Comparison of ENCODE assay signal across 8 cellular contexts in the genomic region with DNA sequence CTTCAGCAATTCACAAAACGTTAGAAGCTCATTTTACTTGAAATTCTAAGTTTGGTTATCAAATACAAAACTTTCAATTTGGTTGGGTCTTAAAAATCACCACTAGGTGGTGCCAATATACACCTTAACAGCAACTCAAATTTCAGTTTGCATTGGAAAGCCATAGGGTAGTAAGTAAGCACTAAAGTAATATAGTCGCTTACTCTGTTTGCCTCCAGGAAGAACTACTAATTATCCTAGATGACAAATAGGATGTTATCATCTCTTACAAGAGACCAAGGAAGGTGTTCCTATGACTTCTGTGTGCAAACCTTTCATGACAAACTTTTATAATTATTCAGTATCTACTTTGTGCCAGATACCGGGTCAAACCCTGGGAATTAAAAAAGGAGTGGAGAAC.
DNase-seq lines count a peak whose midpoint lies in the region; ATAC-seq and TF ChIP-seq lines count a peak whose summit lies in the region.

No MANE protein-coding gene starts in this region.

- no peaks in the 10 kb centered on the region for H4K20me1 ChIP-seq in osteoblast (ENCODE audit: insufficient read depth, low read length)

- no peaks in the 10 kb centered on the region for H3K9me3 ChIP-seq in osteoblast (ENCODE audit: low read depth, low read length)

- H3K79me2 ChIP-seq in osteoblast (ENCODE audit: insufficient read depth, low read length) = no peaks in the 10 kb centered on the region

- peak; percentile 58 for ATAC-seq in Right ventricle myocardium superior (ENCODE audit: poor library complexity)
- no peak for ATAC-seq in HG03139 (IDR thresholded peaks at IDR 0.05; ENCODE audit: unreplicated experiment)

- H3K4me3 ChIP-seq in fibroblast of pulmonary artery (replicated peaks; ENCODE audit: low read depth, low read length) = no peak overlapping the region
- H3K4me3 ChIP-seq in osteoblast (ENCODE audit: insufficient read depth, low read length) = no peak overlapping the region

- H3K27ac ChIP-seq in osteoblast (ENCODE audit: low read depth, low read length) = no peak overlapping the region

- TF ChIP-seq CTCF in fibroblast of pulmonary artery (IDR thresholded peaks at IDR 0.05; ENCODE audit: low read length, missing control alignments) = peak; percentile 62
- TF ChIP-seq CTCF in osteoblast (IDR thresholded peaks at IDR 0.05; ENCODE audit: extremely low read depth, low read depth, low read length) = peak; percentile 75

- DNase-seq in Right ventricle myocardium superior (no peak), cardiac septum (ENCODE audit: low spot score) (no peak), NCI-H1436 treated with DMSO at 0.1 percent for 48 hours (lab: John Stamatoyannopoulos, UW) (peak; percentile 29), SW480 (ENCODE audit: low spot score) (peak; percentile 81), fibroblast of pulmonary artery (ENCODE audit: low read depth) (peak; percentile 75), osteoblast (ENCODE audit: insufficient read length, low spot score, missing footprints) (no peak)
- DNase-seq in stimulated activated CD4-positive, alpha-beta T cell treated with anti-CD3 and anti-CD28 coated beads, Interleukin-2, amount 100 ng/mL, for 48 hours = no peak

- no peaks in the 10 kb centered on the region for H3K27me3 ChIP-seq in osteoblast (ENCODE audit: insufficient read depth, low read length)

- no peak overlapping the region for H3K4me2 ChIP-seq in osteoblast (ENCODE audit: insufficient read depth, low read length)

- no peaks in the 10 kb centered on the region for H3K36me3 ChIP-seq in osteoblast (ENCODE audit: insufficient read depth, low read length)

- H3K4me1 ChIP-seq in osteoblast (ENCODE audit: insufficient read depth, low read length) = no peaks in the 10 kb centered on the region

- intact Hi-C loops in Right ventricle myocardium superior (cut with DNase I) = loop anchor here (5.0 to 10.0 kb wide), 2 partner anchors 94 to 121 kb away; partner anchors contain the start of gene MYO1D
- intact Hi-C loops in cardiac septum (cut with DNase I) = loop anchor here (1.0 to 2.0 kb wide), 2 partner anchors 94 to 127 kb away; partner anchors contain the start of gene MYO1D

- no peak overlapping the region for H2AFZ ChIP-seq in osteoblast (ENCODE audit: low read length)

Comparison
In these comparisons a context has a peak if more than half of its experiments do, and no peak if none do; other contexts are left out.
1. DNase-seq: peak in NCI-H1436 treated with DMSO at 0.1 percent for 48 hours (single experiment), SW480 (single experiment) and fibroblast of pulmonary artery (single experiment); none in Right ventricle myocardium superior (single experiment), cardiac septum (single experiment), osteoblast (single experiment) and stimulated activated CD4-positive, alpha-beta T cell treated with anti-CD3 and anti-CD28 coated beads, Interleukin-2, amount 100 ng/mL, for 48 hours (0 of 2).